1 cellular context compared by ENCODE assay signal in the genomic region with DNA sequence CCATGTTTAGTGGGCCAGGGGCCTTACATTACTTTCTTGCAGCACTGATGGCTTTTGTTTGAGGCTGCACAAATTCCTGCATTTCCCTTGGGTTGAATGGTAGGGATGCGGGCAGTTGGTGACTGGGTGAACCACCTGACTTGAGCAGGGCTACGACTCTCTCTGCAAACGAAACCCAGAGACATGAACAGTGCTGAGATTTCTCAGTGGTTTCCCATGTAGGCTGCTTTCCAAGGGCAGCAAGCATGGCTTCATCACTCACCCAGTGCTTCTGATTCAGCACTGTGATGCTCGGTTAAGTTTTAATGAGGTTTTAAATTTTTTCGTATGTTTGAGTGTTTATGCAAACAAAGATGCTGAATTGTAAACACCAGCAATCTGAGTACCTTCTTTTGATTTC.
TF ChIP-seq lines count a peak whose summit lies in the region.

No MANE protein-coding gene starts in this region.

TF ChIP-seq in GM23338, 12 proteins besides CTCF, POLR2A, EP300 and RAD21 (continued from another document):
- TF ChIP-seq, protein P1, sequence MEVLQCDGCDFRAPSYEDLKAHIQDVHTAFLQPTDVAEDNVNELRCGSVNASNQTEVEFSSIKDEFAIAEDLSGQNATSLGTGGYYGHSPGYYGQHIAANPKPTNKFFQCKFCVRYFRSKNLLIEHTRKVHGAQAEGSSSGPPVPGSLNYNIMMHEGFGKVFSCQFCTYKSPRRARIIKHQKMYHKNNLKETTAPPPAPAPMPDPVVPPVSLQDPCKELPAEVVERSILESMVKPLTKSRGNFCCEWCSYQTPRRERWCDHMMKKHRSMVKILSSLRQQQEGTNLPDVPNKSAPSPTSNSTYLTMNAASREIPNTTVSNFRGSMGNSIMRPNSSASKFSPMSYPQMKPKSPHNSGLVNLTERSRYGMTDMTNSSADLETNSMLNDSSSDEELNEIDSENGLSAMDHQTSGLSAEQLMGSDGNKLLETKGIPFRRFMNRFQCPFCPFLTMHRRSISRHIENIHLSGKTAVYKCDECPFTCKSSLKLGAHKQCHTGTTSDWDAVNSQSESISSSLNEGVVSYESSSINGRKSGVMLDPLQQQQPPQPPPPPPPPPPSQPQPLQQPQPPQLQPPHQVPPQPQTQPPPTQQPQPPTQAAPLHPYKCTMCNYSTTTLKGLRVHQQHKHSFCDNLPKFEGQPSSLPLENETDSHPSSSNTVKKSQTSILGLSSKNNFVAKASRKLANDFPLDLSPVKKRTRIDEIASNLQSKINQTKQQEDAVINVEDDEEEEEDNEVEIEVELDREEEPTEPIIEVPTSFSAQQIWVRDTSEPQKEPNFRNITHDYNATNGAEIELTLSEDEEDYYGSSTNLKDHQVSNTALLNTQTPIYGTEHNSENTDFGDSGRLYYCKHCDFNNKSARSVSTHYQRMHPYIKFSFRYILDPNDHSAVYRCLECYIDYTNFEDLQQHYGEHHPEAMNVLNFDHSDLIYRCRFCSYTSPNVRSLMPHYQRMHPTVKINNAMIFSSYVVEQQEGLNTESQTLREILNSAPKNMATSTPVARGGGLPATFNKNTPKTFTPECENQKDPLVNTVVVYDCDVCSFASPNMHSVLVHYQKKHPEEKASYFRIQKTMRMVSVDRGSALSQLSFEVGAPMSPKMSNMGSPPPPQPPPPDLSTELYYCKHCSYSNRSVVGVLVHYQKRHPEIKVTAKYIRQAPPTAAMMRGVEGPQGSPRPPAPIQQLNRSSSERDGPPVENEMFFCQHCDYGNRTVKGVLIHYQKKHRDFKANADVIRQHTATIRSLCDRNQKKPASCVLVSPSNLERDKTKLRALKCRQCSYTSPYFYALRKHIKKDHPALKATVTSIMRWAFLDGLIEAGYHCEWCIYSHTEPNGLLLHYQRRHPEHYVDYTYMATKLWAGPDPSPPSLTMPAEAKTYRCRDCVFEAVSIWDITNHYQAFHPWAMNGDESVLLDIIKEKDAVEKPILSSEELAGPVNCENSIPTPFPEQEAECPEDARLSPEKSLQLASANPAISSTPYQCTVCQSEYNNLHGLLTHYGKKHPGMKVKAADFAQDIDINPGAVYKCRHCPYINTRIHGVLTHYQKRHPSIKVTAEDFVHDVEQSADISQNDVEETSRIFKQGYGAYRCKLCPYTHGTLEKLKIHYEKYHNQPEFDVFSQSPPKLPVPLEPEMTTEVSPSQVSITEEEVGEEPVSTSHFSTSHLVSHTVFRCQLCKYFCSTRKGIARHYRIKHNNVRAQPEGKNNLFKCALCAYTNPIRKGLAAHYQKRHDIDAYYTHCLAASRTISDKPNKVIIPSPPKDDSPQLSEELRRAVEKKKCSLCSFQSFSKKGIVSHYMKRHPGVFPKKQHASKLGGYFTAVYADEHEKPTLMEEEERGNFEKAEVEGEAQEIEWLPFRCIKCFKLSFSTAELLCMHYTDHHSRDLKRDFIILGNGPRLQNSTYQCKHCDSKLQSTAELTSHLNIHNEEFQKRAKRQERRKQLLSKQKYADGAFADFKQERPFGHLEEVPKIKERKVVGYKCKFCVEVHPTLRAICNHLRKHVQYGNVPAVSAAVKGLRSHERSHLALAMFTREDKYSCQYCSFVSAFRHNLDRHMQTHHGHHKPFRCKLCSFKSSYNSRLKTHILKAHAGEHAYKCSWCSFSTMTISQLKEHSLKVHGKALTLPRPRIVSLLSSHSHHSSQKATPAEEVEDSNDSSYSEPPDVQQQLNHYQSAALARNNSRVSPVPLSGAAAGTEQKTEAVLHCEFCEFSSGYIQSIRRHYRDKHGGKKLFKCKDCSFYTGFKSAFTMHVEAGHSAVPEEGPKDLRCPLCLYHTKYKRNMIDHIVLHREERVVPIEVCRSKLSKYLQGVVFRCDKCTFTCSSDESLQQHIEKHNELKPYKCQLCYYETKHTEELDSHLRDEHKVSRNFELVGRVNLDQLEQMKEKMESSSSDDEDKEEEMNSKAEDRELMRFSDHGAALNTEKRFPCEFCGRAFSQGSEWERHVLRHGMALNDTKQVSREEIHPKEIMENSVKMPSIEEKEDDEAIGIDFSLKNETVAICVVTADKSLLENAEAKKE (CRISPR knock-in tag; IDR thresholded peaks at IDR 0.05), result no peak
- TF ChIP-seq ZNF331 (CRISPR knock-in tag; IDR thresholded peaks at IDR 0.05; ENCODE audit: low read depth) (no peak), EZH2 (IDR thresholded peaks at IDR 0.05; ENCODE audit: low read depth, unreplicated experiment) (no peak), JUNB (IDR thresholded peaks at IDR 0.05; ENCODE audit: unreplicated experiment) (no peak)
- TF ChIP-seq, protein P2, sequence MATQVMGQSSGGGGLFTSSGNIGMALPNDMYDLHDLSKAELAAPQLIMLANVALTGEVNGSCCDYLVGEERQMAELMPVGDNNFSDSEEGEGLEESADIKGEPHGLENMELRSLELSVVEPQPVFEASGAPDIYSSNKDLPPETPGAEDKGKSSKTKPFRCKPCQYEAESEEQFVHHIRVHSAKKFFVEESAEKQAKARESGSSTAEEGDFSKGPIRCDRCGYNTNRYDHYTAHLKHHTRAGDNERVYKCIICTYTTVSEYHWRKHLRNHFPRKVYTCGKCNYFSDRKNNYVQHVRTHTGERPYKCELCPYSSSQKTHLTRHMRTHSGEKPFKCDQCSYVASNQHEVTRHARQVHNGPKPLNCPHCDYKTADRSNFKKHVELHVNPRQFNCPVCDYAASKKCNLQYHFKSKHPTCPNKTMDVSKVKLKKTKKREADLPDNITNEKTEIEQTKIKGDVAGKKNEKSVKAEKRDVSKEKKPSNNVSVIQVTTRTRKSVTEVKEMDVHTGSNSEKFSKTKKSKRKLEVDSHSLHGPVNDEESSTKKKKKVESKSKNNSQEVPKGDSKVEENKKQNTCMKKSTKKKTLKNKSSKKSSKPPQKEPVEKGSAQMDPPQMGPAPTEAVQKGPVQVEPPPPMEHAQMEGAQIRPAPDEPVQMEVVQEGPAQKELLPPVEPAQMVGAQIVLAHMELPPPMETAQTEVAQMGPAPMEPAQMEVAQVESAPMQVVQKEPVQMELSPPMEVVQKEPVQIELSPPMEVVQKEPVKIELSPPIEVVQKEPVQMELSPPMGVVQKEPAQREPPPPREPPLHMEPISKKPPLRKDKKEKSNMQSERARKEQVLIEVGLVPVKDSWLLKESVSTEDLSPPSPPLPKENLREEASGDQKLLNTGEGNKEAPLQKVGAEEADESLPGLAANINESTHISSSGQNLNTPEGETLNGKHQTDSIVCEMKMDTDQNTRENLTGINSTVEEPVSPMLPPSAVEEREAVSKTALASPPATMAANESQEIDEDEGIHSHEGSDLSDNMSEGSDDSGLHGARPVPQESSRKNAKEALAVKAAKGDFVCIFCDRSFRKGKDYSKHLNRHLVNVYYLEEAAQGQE (IDR thresholded peaks at IDR 0.05; ENCODE audit: unreplicated experiment), result no peak
